11 cellular contexts compared by ENCODE assay signal in the genomic region with DNA sequence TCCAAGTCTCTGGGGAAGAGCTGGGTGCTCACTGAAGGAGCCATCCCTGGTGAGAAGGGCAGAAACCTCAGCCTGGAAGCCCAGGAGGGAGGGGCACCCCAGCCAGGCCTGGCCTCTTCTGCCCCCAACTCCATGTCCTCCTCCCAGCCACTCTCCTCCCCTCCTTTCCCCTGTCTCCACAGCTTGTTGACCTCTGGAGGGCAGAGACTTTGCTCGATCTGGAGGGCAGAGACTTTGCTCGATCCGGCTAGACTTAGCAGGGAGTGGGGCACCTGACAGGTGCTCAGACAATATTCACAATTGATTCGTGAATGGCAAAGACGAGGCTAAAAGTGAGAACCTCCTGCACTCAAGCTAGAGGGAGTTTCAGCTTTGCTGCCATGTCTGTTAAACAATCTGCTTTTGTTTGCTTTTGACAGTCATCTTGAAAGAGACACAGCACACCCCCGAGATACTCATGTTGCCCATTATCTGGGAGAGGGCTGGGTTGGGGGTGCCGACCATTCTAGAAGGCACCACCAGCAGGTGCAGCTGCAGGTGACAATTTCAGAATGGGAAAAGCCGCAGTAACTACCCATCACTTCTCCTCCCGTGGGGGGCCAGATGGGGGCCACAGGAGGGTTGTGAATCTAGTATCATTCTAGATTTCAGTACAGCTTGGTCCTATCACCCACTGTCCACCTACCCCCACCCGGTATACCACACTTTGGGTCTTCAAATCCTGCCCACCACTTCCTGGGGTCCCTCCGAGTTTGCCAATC. TPM values are rescaled to one million over a fixed set of nuclear protein-coding genes. Genes with fewer than 3 reads are reported as not detected.
DNase-seq lines count a peak whose midpoint lies in the region; ATAC-seq and TF ChIP-seq lines count a peak whose summit lies in the region.
"Had no signal": no experiment of that assay in that cellular context is flagged by ENCODE, and none has a peak within 500 bp of the region (broad histone marks: within the 10 kb centered on the region; RNA-seq: fewer than 3 reads in every experiment).

No MANE protein-coding gene starts in this region.

- TF ChIP-seq CTCF in DND-41 (IDR thresholded peaks at IDR 0.05; ENCODE audit: borderline replicate concordance, extremely low read depth, low read length, poor library complexity, severe bottlenecking) (no peak), breast epithelium (IDR thresholded peaks at IDR 0.05) (no peak)

- no peak for DNase-seq in DND-41
- DNase-seq in T-cell = no peak
- no peak for DNase-seq in DMS114 treated with DMSO at 0.1 percent for 48 hours (lab: John Stamatoyannopoulos, UW; ENCODE audit: unreplicated experiment)
- DNase-seq in breast epithelium (ENCODE audit: low spot score in 2 of 2) = no peak
- DNase-seq: Calu3, GM23248, NCI-H446 treated with DMSO at 0.1 percent for 48 hours, retina had no signal

- H3K36me3 Mint-ChIP-seq in T-cell = peaks cover 7% of the 10 kb centered on the region

- peaks cover 9 to 28% (median 13%) of the 10 kb centered on the region in 11 experiments; a peak in 20 of 22 replicates for H3K36me3 ChIP-seq in BLaER1 treated with 17β-estradiol and CSF1 and Interleukin-3, amounts not matched to agents 10 nM and 100 nM
- H3K36me3 ChIP-seq in DND-41 (ENCODE audit: insufficient read depth, low read length) = peaks cover 24% of the 10 kb centered on the region
- H3K36me3 ChIP-seq in breast epithelium = no peaks in the 10 kb centered on the region

- peak overlapping the region in 10 of 11 experiments; percentile 9 to 79 (median 71); a peak in 18 of 22 replicates for H3K27ac ChIP-seq in BLaER1 treated with 17β-estradiol and CSF1 and Interleukin-3, amounts not matched to agents 10 nM and 100 nM
- peak overlapping the region; percentile 91 for H3K27ac ChIP-seq in DND-41 (ENCODE audit: low read length)
- peak overlapping the region; percentile 57 for H3K27ac ChIP-seq in layer of hippocampus (ENCODE audit: low read depth, low read length)
- H3K27ac ChIP-seq in breast epithelium = no peak overlapping the region
- H3K27ac ChIP-seq: GM23248 had no signal

- H3K27ac Mint-ChIP-seq in T-cell = peak overlapping the region; percentile 99

- TF ChIP-seq POLR2A in breast epithelium (IDR thresholded peaks at IDR 0.05) = no peak

- H3K27me3 ChIP-seq in BLaER1 treated with 17β-estradiol and CSF1 and Interleukin-3, amounts not matched to agents 10 nM and 100 nM = no peaks in the 10 kb centered on the region
- H3K27me3 ChIP-seq in DND-41 (ENCODE audit: insufficient read depth, low read length, poor library complexity) = no peaks in the 10 kb centered on the region
- no peaks in the 10 kb centered on the region for H3K27me3 ChIP-seq in layer of hippocampus (ENCODE audit: control insufficient read depth, insufficient read depth, low read length)
- H3K27me3 ChIP-seq in breast epithelium = no peaks in the 10 kb centered on the region

- H3K4me2 ChIP-seq in BLaER1 treated with 17β-estradiol and CSF1 and Interleukin-3, amounts not matched to agents 10 nM and 100 nM = peak overlapping the region; percentile 76 to 93 (median 83)
- H3K4me2 ChIP-seq in DND-41 (ENCODE audit: insufficient read depth, low read length) = no peak overlapping the region; the same call in 1 of the 2 replicates

- peak overlapping the region in 2 of 11 experiments; percentile 46 to 53; a peak in 1 of 22 replicates for H3K9ac ChIP-seq in BLaER1 treated with 17β-estradiol and CSF1 and Interleukin-3, amounts not matched to agents 10 nM and 100 nM
- H3K9ac ChIP-seq in DND-41 (ENCODE audit: low read depth, low read length) = 0 out of 2 replicates have a peak overlapping the region, but pooled peaks have one; percentile 37
- H3K9ac ChIP-seq: GM23248 had no signal

- H3K4me1 Mint-ChIP-seq in T-cell = peaks cover 52 to 63% (median 60%) of the 10 kb centered on the region in 3 donors

- H3K27me3 Mint-ChIP-seq in T-cell = no peaks in the 10 kb centered on the region

- no peaks in the 10 kb centered on the region for H3K9me3 Mint-ChIP-seq in T-cell

- H3K4me3 Mint-ChIP-seq in T-cell = peak overlapping the region in 1 of 3 donors; percentile 42

- POLR2A ChIA-PET in T-cell (lab: Charles Lee) = interaction anchor here in 1 of 2 donors (0.8 kb wide), 1 partner anchor 10 kb away, joined by 8 read pairs; no protein-coding TSS in a partner anchor

- intact Hi-C loops in breast epithelium (cut with DNase I; ENCODE audit: low total_unique reads) = no loop called here

- CTCF ChIA-PET in T-cell (lab: Charles Lee) = interaction anchor here in 1 of 2 donors (0.8 kb wide), 1 partner anchor 10 kb away, joined by 4 read pairs; no protein-coding TSS in a partner anchor

- peaks cover 39 to 69% (median 57%) of the 10 kb centered on the region in 10 experiments for H3K4me1 ChIP-seq in BLaER1 treated with 17β-estradiol and CSF1 and Interleukin-3, amounts not matched to agents 10 nM and 100 nM
- peaks cover 21% of the 10 kb centered on the region for H3K4me1 ChIP-seq in DND-41 (ENCODE audit: insufficient read depth, low read length)
- H3K4me1 ChIP-seq in breast epithelium = peaks cover 0 to 2% of the 10 kb centered on the region in 2 donors

- H2AFZ ChIP-seq in DND-41 (ENCODE audit: low read depth, low read length) = peak overlapping the region; percentile 87; the same call in 1 of the 2 replicates
- H2AFZ ChIP-seq: GM23248 had no signal

- no peak for ATAC-seq in DND-41 (ENCODE audit: insufficient read depth, low read depth)
- ATAC-seq in T-cell (replicated peaks in 1 of 4) = no peak
- no peak for ATAC-seq in HG03175 (IDR thresholded peaks at IDR 0.05; ENCODE audit: unreplicated experiment)

- H3K9me3 ChIP-seq in BLaER1 treated with 17β-estradiol and CSF1 and Interleukin-3, amounts not matched to agents 10 nM and 100 nM (replicated peaks in 1 of 11) = no peaks in the 10 kb centered on the region
- H3K9me3 ChIP-seq in DND-41 (ENCODE audit: insufficient read depth, low read length, severe bottlenecking) (no peaks in the 10 kb centered on the region), breast epithelium (no peaks in the 10 kb centered on the region)

- H3K4me3 ChIP-seq in BLaER1 treated with 17β-estradiol and CSF1 and Interleukin-3, amounts not matched to agents 10 nM and 100 nM = no peak overlapping the region
- H3K4me3 ChIP-seq in DND-41 (ENCODE audit: low read depth in 1 of 2, low read length in 2 of 2) (no peak overlapping the region), breast epithelium (no peak overlapping the region)
- H3K4me3 ChIP-seq: GM23248 had no signal

- H4K20me1 ChIP-seq in BLaER1 treated with 17β-estradiol and CSF1 and Interleukin-3, amounts not matched to agents 10 nM and 100 nM = no peaks in the 10 kb centered on the region
- H4K20me1 ChIP-seq in DND-41 (ENCODE audit: insufficient read depth, low read length) = no peaks in the 10 kb centered on the region

- no peaks in the 10 kb centered on the region for H3K79me2 ChIP-seq in DND-41 (ENCODE audit: insufficient read depth, low read length)

RNA-seq across cellular contexts. Expression of gene DNMT3A, which starts 54.8 kb away (rescaled TPM):
- 100 to 1,000 TPM in 1 of 5 donors, 10 to 100 TPM in 4; 78.7 to 125 (median 93.2) TPM for total RNA-seq in T-cell
- total RNA-seq in breast epithelium = 10 to 100 TPM in 2 of 3 donors, 1 to 10 TPM in 1; 8.2 to 21.7 (median 20.0) TPM

Comparison
In these comparisons a context has a peak if more than half of its experiments do, and no peak if none do; other contexts are left out.
1. H3K27ac ChIP-seq: peak in BLaER1 treated with 17β-estradiol and CSF1 and Interleukin-3, amounts not matched to agents 10 nM and 100 nM (10 of 11), DND-41 (single experiment) and layer of hippocampus (single experiment); none in breast epithelium (0 of 2).